In genomic region chr3:142117052-142117451, GRCh38 we compare ENCODE assay signal across 11 cellular contexts. TPM values are rescaled to one million over a fixed set of nuclear protein-coding genes. Genes with fewer than 3 reads are reported as not detected.
DNase-seq lines count a peak whose midpoint lies in the region; ATAC-seq and TF ChIP-seq lines count a peak whose summit lies in the region.
"Had no signal": no experiment of that assay in that cellular context is flagged by ENCODE, and none has a peak within 500 bp of the region (broad histone marks: within the 10 kb centered on the region; RNA-seq: fewer than 3 reads in every experiment).

No MANE protein-coding gene starts in this region.

- intact Hi-C loops in heart left ventricle (cut with DNase I), result no loop called here

- no peak for TF ChIP-seq CTCF in astrocyte of the cerebellum (IDR thresholded peaks at IDR 0.05; ENCODE audit: low read depth, low read length, missing control alignments)
- no peak for TF ChIP-seq CTCF in heart left ventricle (IDR thresholded peaks at IDR 0.05)

- H3K4me3 ChIP-seq in astrocyte of the cerebellum (ENCODE audit: low read depth, low read length) (no peak overlapping the region), heart left ventricle (no peak overlapping the region)
- H3K4me3 ChIP-seq: body of pancreas had no signal

- ATAC-seq in HG03196 (IDR thresholded peaks at IDR 0.05; ENCODE audit: unreplicated experiment) (no peak), heart left ventricle (no peak)
- ATAC-seq: body of pancreas had no signal

- no peaks in the 10 kb centered on the region for H3K4me1 ChIP-seq in heart left ventricle
- H3K4me1 ChIP-seq: body of pancreas had no signal

- no peaks in the 10 kb centered on the region for H3K27me3 ChIP-seq in heart left ventricle
- H3K27me3 ChIP-seq: body of pancreas had no signal

- no peaks in the 10 kb centered on the region for H3K36me3 ChIP-seq in heart left ventricle

- in situ Hi-C loops in astrocyte of the cerebellum (cut with HindIII; ENCODE audit: low sequenced_read_pairs), result no loop called here

- peaks cover 0 to 9% (median 0%) of the 10 kb centered on the region in 12 donors for H3K9me3 ChIP-seq in heart left ventricle
- H3K9me3 ChIP-seq: body of pancreas had no signal

- no peak overlapping the region for H3K27ac ChIP-seq in heart left ventricle
- H3K27ac ChIP-seq: body of pancreas had no signal

- DNase-seq in Daoy (ENCODE audit: low read depth), result peak; percentile 25
- DNase-seq in NCI-H1436 (lab: John Stamatoyannopoulos, UW), result peak; percentile 29
- DNase-seq in astrocyte of the cerebellum (ENCODE audit: low read depth), result peak; percentile 63
- DNase-seq in myocyte (ENCODE audit: low read depth), result peak; percentile 21
- no peak for DNase-seq in amygdala (lab: John Stamatoyannopoulos, UW)
- DNase-seq in HT-29 (ENCODE audit: low spot score), result no peak
- no peak for DNase-seq in heart left ventricle
- DNase-seq: activated CD8-positive, alpha-beta memory T cell treated with anti-CD3 and anti-CD28 coated beads, Interleukin-2, amount 50 U/mL, for 4 hours; body of pancreas; C1 segment of cervical spinal cord had no signal

- WGBS in heart left ventricle, 4 donors, result 92 to 98% (median 97%) methylated on average over 5 of the region's 5 CpGs

- TF ChIP-seq POLR2A in heart left ventricle (IDR thresholded peaks at IDR 0.05), result no peak

RNA-seq across cellular contexts. Expression of gene TFDP2, which starts 32.3 kb away (rescaled TPM):
- 74.1 and 91.7 TPM in 2 replicates for total RNA-seq in Daoy (2014; rRNA removed; shearing (Covaris generic))
- 70.2 and 114 TPM in 2 replicates for total RNA-seq in myocyte
- 29.3 TPM for polyA plus RNA-seq in myocyte (2012)
- total RNA-seq in HT-29 (2014; rRNA removed; shearing (Covaris generic)), result 25.6 and 29.4 TPM in 2 replicates
- 10 to 100 TPM; 43.9 to 80.9 (median 52.5) TPM for total RNA-seq in heart left ventricle
- polyA plus RNA-seq in heart left ventricle, result 10 to 100 TPM; 18.3 to 22.2 TPM

Comparison
In these comparisons a context has a peak if more than half of its experiments do, and no peak if none do; other contexts are left out.
1. DNase-seq: peak in Daoy (single experiment), NCI-H1436 (single experiment), astrocyte of the cerebellum (single experiment) and myocyte (single experiment); none in amygdala (0 of 56), HT-29 (single experiment) and heart left ventricle (0 of 5).